In genomic region chr15:90192961-90193786, GRCh38 we compare ENCODE assay signal across 10 cellular contexts. TPM values are rescaled to one million over a fixed set of nuclear protein-coding genes. Genes with fewer than 3 reads are reported as not detected.
DNase-seq lines count a peak whose midpoint lies in the region; ATAC-seq, FAIRE-seq and TF ChIP-seq lines count a peak whose summit lies in the region.
"Had no signal": no experiment of that assay in that cellular context is flagged by ENCODE, and none has a peak within 500 bp of the region (broad histone marks: within the 10 kb centered on the region; RNA-seq: fewer than 3 reads in every experiment).

No MANE protein-coding gene starts in this region.

- TF ChIP-seq CTCF in kidney (IDR thresholded peaks at IDR 0.05; ENCODE audit: borderline replicate concordance, extremely low read depth, insufficient read depth) (no peak), suprapubic skin (IDR thresholded peaks at IDR 0.05) (no peak)

- WGBS in suprapubic skin = 50% methylated on average over 16 of the region's 16 CpGs

- H3K27ac Mint-ChIP-seq in activated T-helper 1 cell treated with anti-CD3 and anti-CD28 coated beads, Interleukin-12 subunit alpha, Interleukin-12 subunit beta, Interleukin-2, Interleukin-4 antibody, amounts not matched to agents 30 ng/mL and 10 ng/mL and 1 ng/mL, durations not matched to agents 14 hours and 24 hours and 36 hours = peak overlapping the region; percentile 31

- no peaks in the 10 kb centered on the region for H3K9me3 ChIP-seq in kidney (ENCODE audit: control insufficient read depth in 1 of 2, low read length in 2 of 2)
- H3K9me3 ChIP-seq in suprapubic skin = no peaks in the 10 kb centered on the region

- FAIRE-seq in kidney (lab: Jason Lieb, UNC) (no peak), urothelium cell line (lab: Jason Lieb, UNC) (no peak)

- H3K4me1 ChIP-seq in kidney (ENCODE audit: control insufficient read depth in 1 of 2, insufficient read depth in 1 of 2, low read depth in 1 of 2, low read length in 2 of 2) (peaks cover 26 to 35% of the 10 kb centered on the region in 2 donors), suprapubic skin (peaks cover 63% of the 10 kb centered on the region)

- peak overlapping the region in 1 of 2 donors; percentile 65 for H3K9ac ChIP-seq in kidney (ENCODE audit: low read length in 2 of 2)

- no peaks in the 10 kb centered on the region for H3K9me3 Mint-ChIP-seq in activated T-helper 1 cell treated with anti-CD3 and anti-CD28 coated beads, Interleukin-12 subunit alpha, Interleukin-12 subunit beta, Interleukin-2, Interleukin-4 antibody, amounts not matched to agents 30 ng/mL and 10 ng/mL and 1 ng/mL, durations not matched to agents 14 hours and 24 hours and 36 hours

- no peak for ATAC-seq in GM18502 (IDR thresholded peaks at IDR 0.05; ENCODE audit: poor library complexity, unreplicated experiment)

- H3K27me3 Mint-ChIP-seq in activated T-helper 1 cell treated with anti-CD3 and anti-CD28 coated beads, Interleukin-12 subunit alpha, Interleukin-12 subunit beta, Interleukin-2, Interleukin-4 antibody, amounts not matched to agents 30 ng/mL and 10 ng/mL and 1 ng/mL, durations not matched to agents 14 hours and 24 hours and 36 hours (ENCODE audit: insufficient read depth) = no peaks in the 10 kb centered on the region

- H3K36me3 ChIP-seq in kidney (ENCODE audit: control insufficient read depth in 1 of 2, insufficient read depth in 2 of 2, low read length in 2 of 2) = no peaks in the 10 kb centered on the region
- no peaks in the 10 kb centered on the region for H3K36me3 ChIP-seq in suprapubic skin

- intact Hi-C loops in activated T-helper 1 cell treated with anti-CD3 and anti-CD28 coated beads, Interleukin-12 subunit alpha, Interleukin-12 subunit beta, Interleukin-2, Interleukin-4 antibody, amounts not matched to agents 30 ng/mL and 10 ng/mL and 1 ng/mL, durations not matched to agents 14 hours and 24 hours and 36 hours (cut with micrococcal nuclease) = loop anchor here (1.0 kb wide), 1 partner anchor 9 kb away; no protein-coding TSS in a partner anchor
- intact Hi-C loops in kidney (cut with DNase I) = no loop called here

- TF ChIP-seq POLR2A in suprapubic skin (IDR thresholded peaks at IDR 0.05) = no peak

- peaks cover 40% of the 10 kb centered on the region for H3K4me1 Mint-ChIP-seq in activated T-helper 1 cell treated with anti-CD3 and anti-CD28 coated beads, Interleukin-12 subunit alpha, Interleukin-12 subunit beta, Interleukin-2, Interleukin-4 antibody, amounts not matched to agents 30 ng/mL and 10 ng/mL and 1 ng/mL, durations not matched to agents 14 hours and 24 hours and 36 hours (ENCODE audit: low read depth)

- DNase-seq in SIG-M5 treated with dmso at 0.1 percent for 504 hours (lab: John Stamatoyannopoulos, UW; ENCODE audit: unreplicated experiment) = peak; percentile 10
- no peak for DNase-seq in SIG-M5 (lab: John Stamatoyannopoulos, UW)
- DNase-seq in activated T-helper 1 cell treated with anti-CD3 and anti-CD28 coated beads, Interleukin-12 subunit alpha, Interleukin-12 subunit beta, Interleukin-2, Interleukin-4 antibody, amounts not matched to agents 30 ng/mL and 10 ng/mL and 1 ng/mL, durations not matched to agents 14 hours and 24 hours and 36 hours (ENCODE audit: low spot score) = no peak
- DNase-seq in kidney = peak; percentile 27
- DNase-seq in suprapubic skin (ENCODE audit: low spot score in 2 of 2) = no peak
- DNase-seq in NK-92 treated with Interleukin-12 subunit alpha and Interleukin-12 subunit beta, amount 100 ng/mL, for 24 hours (lab: John Stamatoyannopoulos, UW) = no peak
- DNase-seq in urothelium cell line (ENCODE audit: low spot score) = no peak
- DNase-seq: dermis blood vessel endothelial cell had no signal

- peaks cover 6% of the 10 kb centered on the region for H3K36me3 Mint-ChIP-seq in activated T-helper 1 cell treated with anti-CD3 and anti-CD28 coated beads, Interleukin-12 subunit alpha, Interleukin-12 subunit beta, Interleukin-2, Interleukin-4 antibody, amounts not matched to agents 30 ng/mL and 10 ng/mL and 1 ng/mL, durations not matched to agents 14 hours and 24 hours and 36 hours (ENCODE audit: low read depth)

- H3K27ac ChIP-seq in kidney (ENCODE audit: low read depth in 2 of 2, low read length in 2 of 2) (peak overlapping the region; percentile 3 to 43), suprapubic skin (peak overlapping the region; percentile 84)

- TF ChIP-seq EP300 in suprapubic skin (IDR thresholded peaks at IDR 0.05) = no peak

- H3K4me3 ChIP-seq in kidney (ENCODE audit: low read length in 2 of 2) (no peak overlapping the region), suprapubic skin (no peak overlapping the region)

- H3K4me3 Mint-ChIP-seq in activated T-helper 1 cell treated with anti-CD3 and anti-CD28 coated beads, Interleukin-12 subunit alpha, Interleukin-12 subunit beta, Interleukin-2, Interleukin-4 antibody, amounts not matched to agents 30 ng/mL and 10 ng/mL and 1 ng/mL, durations not matched to agents 14 hours and 24 hours and 36 hours = peak overlapping the region; percentile 8

- H3K27me3 ChIP-seq in suprapubic skin = no peaks in the 10 kb centered on the region

RNA-seq across cellular contexts. Expression of gene SEMA4B, which starts 8.0 kb away (rescaled TPM):
- 17.5 and 18.8 TPM in 2 replicates for total RNA-seq in activated T-helper 1 cell treated with anti-CD3 and anti-CD28 coated beads, Interleukin-12 subunit alpha, Interleukin-12 subunit beta, Interleukin-2, Interleukin-4 antibody, amounts not matched to agents 30 ng/mL and 10 ng/mL and 1 ng/mL, durations not matched to agents 14 hours and 24 hours and 36 hours
- total RNA-seq in kidney = 190 TPM
- polyA plus RNA-seq in kidney (ENCODE audit: insufficient read depth, low read depth, low replicate concordance) = 28.7 TPM
- total RNA-seq in suprapubic skin = 100 to 1,000 TPM in 2 of 4 donors, 10 to 100 TPM in 2; 81.7 to 146 (median 116) TPM

RNA-seq across cellular contexts. Expression of gene CIB1, which starts 40.6 kb away (rescaled TPM):
- total RNA-seq in activated T-helper 1 cell treated with anti-CD3 and anti-CD28 coated beads, Interleukin-12 subunit alpha, Interleukin-12 subunit beta, Interleukin-2, Interleukin-4 antibody, amounts not matched to agents 30 ng/mL and 10 ng/mL and 1 ng/mL, durations not matched to agents 14 hours and 24 hours and 36 hours = 144 and 145 TPM in 2 replicates
- 158 TPM for total RNA-seq in kidney
- polyA plus RNA-seq in kidney (ENCODE audit: insufficient read depth, low read depth, low replicate concordance) = 321 TPM
- total RNA-seq in suprapubic skin = 10 to 100 TPM; 16.2 to 41.9 (median 29.7) TPM

RNA-seq across cellular contexts. Expression of gene GDPGP1, which starts 40.8 kb away (rescaled TPM):
- 12.7 and 15.5 TPM in 2 replicates for total RNA-seq in activated T-helper 1 cell treated with anti-CD3 and anti-CD28 coated beads, Interleukin-12 subunit alpha, Interleukin-12 subunit beta, Interleukin-2, Interleukin-4 antibody, amounts not matched to agents 30 ng/mL and 10 ng/mL and 1 ng/mL, durations not matched to agents 14 hours and 24 hours and 36 hours
- total RNA-seq in kidney (15.3 TPM), suprapubic skin (1 to 10 TPM; 2.2 to 3.6 (median 2.9) TPM)
- polyA plus RNA-seq in kidney (ENCODE audit: insufficient read depth, low read depth, low replicate concordance) = 4.8 TPM

RNA-seq across cellular contexts. Expression of gene TTLL13, which starts 56.2 kb away (rescaled TPM):
- total RNA-seq in activated T-helper 1 cell treated with anti-CD3 and anti-CD28 coated beads, Interleukin-12 subunit alpha, Interleukin-12 subunit beta, Interleukin-2, Interleukin-4 antibody, amounts not matched to agents 30 ng/mL and 10 ng/mL and 1 ng/mL, durations not matched to agents 14 hours and 24 hours and 36 hours = 0.29 and 0.65 TPM in 2 replicates
- total RNA-seq in kidney = 0.54 TPM
- 0.88 TPM for polyA plus RNA-seq in kidney (ENCODE audit: insufficient read depth, low read depth, low replicate concordance)
- total RNA-seq in suprapubic skin = under 1 TPM in 1 of 4 donors, not detected in 3; 0.21 TPM
- total RNA-seq: A673 had no signal

Comparison
In these comparisons a context has a peak if more than half of its experiments do, and no peak if none do; other contexts are left out.
1. DNase-seq: peak in SIG-M5 treated with dmso at 0.1 percent for 504 hours (single experiment) and kidney (single experiment); none in SIG-M5 (single experiment), activated T-helper 1 cell treated with anti-CD3 and anti-CD28 coated beads, Interleukin-12 subunit alpha, Interleukin-12 subunit beta, Interleukin-2, Interleukin-4 antibody, amounts not matched to agents 30 ng/mL and 10 ng/mL and 1 ng/mL, durations not matched to agents 14 hours and 24 hours and 36 hours (single experiment), suprapubic skin (0 of 2), NK-92 treated with Interleukin-12 subunit alpha and Interleukin-12 subunit beta, amount 100 ng/mL, for 24 hours (single experiment) and urothelium cell line (single experiment).